ENCODE assay signal across 8 cellular contexts in the genomic region with DNA sequence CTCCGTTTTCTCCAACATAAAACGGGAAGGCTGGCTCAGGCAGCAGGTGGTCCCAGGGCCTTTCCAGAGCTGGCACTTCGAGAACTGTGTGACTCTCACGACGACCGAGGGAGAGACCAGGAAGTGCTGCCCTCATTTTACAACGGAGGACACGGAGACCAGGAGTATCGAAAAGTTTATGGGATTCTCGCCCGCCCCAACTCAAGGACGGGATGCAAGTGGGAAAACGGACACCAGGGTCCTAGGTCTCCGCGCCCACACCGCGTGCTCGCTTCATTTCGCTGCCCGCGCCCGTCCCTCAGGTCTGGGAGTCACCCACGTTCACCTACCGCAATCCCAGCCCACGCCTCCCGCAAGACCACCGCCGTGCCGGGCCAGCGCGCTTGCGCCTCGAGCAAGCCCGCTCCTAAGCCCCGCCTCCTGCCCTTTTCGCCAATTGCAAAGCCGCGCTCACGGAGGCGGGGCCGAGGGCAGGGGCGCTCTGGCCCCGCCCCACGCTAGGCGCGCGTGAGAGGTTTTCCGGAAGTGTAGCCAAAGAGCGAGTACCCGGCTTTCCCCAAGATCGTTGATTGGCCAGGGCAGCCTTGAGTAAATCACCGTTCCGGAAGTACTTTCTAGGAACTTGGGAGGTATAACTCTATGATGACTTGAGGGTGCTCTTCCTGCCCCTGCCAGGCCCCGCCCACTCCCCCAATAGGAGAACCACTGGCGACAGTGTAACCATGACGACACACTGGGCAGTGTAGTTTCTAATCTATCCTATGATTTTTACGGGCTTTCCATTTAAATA. TPM values are rescaled to one million over a fixed set of nuclear protein-coding genes. Genes with fewer than 3 reads are reported as not detected.
DNase-seq lines count a peak whose midpoint lies in the region; ATAC-seq, FAIRE-seq and TF ChIP-seq lines count a peak whose summit lies in the region.

A gene (minus strand): TSS at position 392 of the 790 bp plus-strand sequence. CDS start 5,362 bp downstream, outside the sequence.

- peak within 1 kb of the TSS; percentile 29 to 38 for H3K4ac ChIP-seq in mesenchymal stem cell (ENCODE audit: low read depth in 1 of 2, low read length in 2 of 2)

- no peak within 1 kb of the TSS for H2BK15ac ChIP-seq in mesenchymal stem cell (ENCODE audit: low read depth, poor library complexity, severe bottlenecking)

- under 1% methylated on average over 46 of the region's 57 CpGs for WGBS in mesenchymal stem cell

- H3K27me3 ChIP-seq in Caco-2 (replicated peaks; ENCODE audit: control insufficient read depth, insufficient read depth, low read length) (no peaks in the 10 kb centered on the region), endocrine pancreas (ENCODE audit: control insufficient read depth, insufficient read depth, low read length) (no peaks in the 10 kb centered on the region), mesenchymal stem cell (ENCODE audit: control insufficient read depth in 1 of 2, insufficient read depth in 1 of 2, low read length in 2 of 2) (no peaks in the 10 kb centered on the region)

- H3K27ac ChIP-seq in mesenchymal stem cell (ENCODE audit: low read length, poor library complexity, severe bottlenecking): peak within 1 kb of the TSS; percentile 44

- no peaks in the 10 kb centered on the region for H3K36me3 ChIP-seq in Caco-2 (ENCODE audit: control insufficient read depth, insufficient read depth, low read length)
- no peaks in the 10 kb centered on the region for H3K36me3 ChIP-seq in endocrine pancreas (ENCODE audit: control insufficient read depth, insufficient read depth, low read length)
- no peaks in the 10 kb centered on the region for H3K36me3 ChIP-seq in mesenchymal stem cell (ENCODE audit: control insufficient read depth in 1 of 2, insufficient read depth in 2 of 2, low read depth in 1 of 2, low read length in 2 of 2)

- H3K14ac ChIP-seq in mesenchymal stem cell (ENCODE audit: low read length in 2 of 2): peak within 1 kb of the TSS in 1 of 2 experiments; percentile 9

- H3K4me1 ChIP-seq in Caco-2: no peaks in the 10 kb centered on the region
- H3K4me1 ChIP-seq in endocrine pancreas (ENCODE audit: control insufficient read depth, insufficient read depth, low read length): no peaks in the 10 kb centered on the region
- peaks cover 17% of the 10 kb centered on the region for H3K4me1 ChIP-seq in mesenchymal stem cell (ENCODE audit: control insufficient read depth, insufficient read depth, low read depth, low read length)

- H3K79me1 ChIP-seq in mesenchymal stem cell (replicated peaks; ENCODE audit: low read length, poor library complexity, severe bottlenecking): peaks cover 21% of the 10 kb centered on the region

- peak within 1 kb of the TSS; percentile 93 for H3K27ac Mint-ChIP-seq in Caco-2 (ENCODE audit: unreplicated experiment)
- H3K27ac Mint-ChIP-seq in activated CD8-positive, alpha-beta memory T cell treated with anti-CD3 and anti-CD28 coated beads, Interleukin-2, amount 10 ng/mL, durations not matched to agents 7 days and 5 days: peak within 1 kb of the TSS; percentile 90

- POLR2A ChIA-PET in Caco-2 (lab: Charles Lee): interaction anchor here (1.0 kb wide), 1 partner anchor 8 kb away, joined by 3 read pairs; no protein-coding TSS in a partner anchor

- CTCF ChIA-PET in Caco-2 (lab: Charles Lee): interaction anchor here (1.9 kb wide), 1 partner anchor 37 kb away, joined by 18 read pairs; a partner anchor contains a TSS
- CTCF ChIA-PET in activated CD8-positive, alpha-beta memory T cell treated with anti-CD3 and anti-CD28 coated beads, Interleukin-2, amount 10 ng/mL, durations not matched to agents 7 days and 5 days (lab: Charles Lee): interaction anchor here (0.6 to 4.5 kb wide), 4 partner anchors 37 to 232 kb away, joined by 3 to 20 read pairs (median 5); a partner anchor contains a TSS

- peak within 1 kb of the TSS; percentile 29 to 65 for H3K18ac ChIP-seq in mesenchymal stem cell (ENCODE audit: low read depth in 1 of 2, low read length in 2 of 2)

- intact Hi-C loops in Caco-2 (cut with micrococcal nuclease; ENCODE audit: unreplicated experiment): loop anchor here (1.0 to 5.0 kb wide), 3 partner anchors 36 to 47 kb away; a partner anchor contains a TSS

- peak; percentile 90 for FAIRE-seq in HTR-8/SVneo (lab: Jason Lieb, UNC)

- no peak for TF ChIP-seq CTCF in Caco-2 (IDR thresholded peaks at IDR 0.05; ENCODE audit: insufficient read depth in 1 of 2, low read depth in 1 of 2, low read length in 1 of 2, severe bottlenecking in 1 of 2, unreplicated experiment in 1 of 2)

- H2BK120ac ChIP-seq in mesenchymal stem cell (ENCODE audit: low read depth, low read length): peak within 1 kb of the TSS; percentile 36

- H3K4me1 Mint-ChIP-seq in Caco-2 (ENCODE audit: low read depth, unreplicated experiment): peaks cover 7% of the 10 kb centered on the region
- peaks cover 18% of the 10 kb centered on the region for H3K4me1 Mint-ChIP-seq in activated CD8-positive, alpha-beta memory T cell treated with anti-CD3 and anti-CD28 coated beads, Interleukin-2, amount 10 ng/mL, durations not matched to agents 7 days and 5 days

- peak within 1 kb of the TSS; percentile 42 for H2AK5ac ChIP-seq in mesenchymal stem cell (ENCODE audit: low read length, severe bottlenecking)

- H3K4me3 Mint-ChIP-seq in Caco-2 (ENCODE audit: unreplicated experiment): peak within 1 kb of the TSS; percentile 88
- peak within 1 kb of the TSS; percentile 92 for H3K4me3 Mint-ChIP-seq in activated CD8-positive, alpha-beta memory T cell treated with anti-CD3 and anti-CD28 coated beads, Interleukin-2, amount 10 ng/mL, durations not matched to agents 7 days and 5 days

- H3K4me3 ChIP-seq in Caco-2 (ENCODE audit: low read depth, low read length) (peak within 1 kb of the TSS; percentile 60), endocrine pancreas (ENCODE audit: control insufficient read depth, insufficient read depth, low read length) (peak within 1 kb of the TSS; percentile 93), mesenchymal stem cell (ENCODE audit: insufficient read depth in 1 of 2, low read depth in 1 of 2, low read length in 2 of 2) (peak within 1 kb of the TSS; percentile 91 to 93)

- H3K9me3 Mint-ChIP-seq in Caco-2 (ENCODE audit: unreplicated experiment): no peaks in the 10 kb centered on the region
- no peaks in the 10 kb centered on the region for H3K9me3 Mint-ChIP-seq in activated CD8-positive, alpha-beta memory T cell treated with anti-CD3 and anti-CD28 coated beads, Interleukin-2, amount 10 ng/mL, durations not matched to agents 7 days and 5 days (ENCODE audit: low read depth)

- BruUV-seq in Caco-2 (replicated peaks; lab: Mats Ljungman, UMichigan): no TSS peak

- peak; percentile 94 to 95 for DNase-seq in Caco-2
- DNase-seq in HTR-8/SVneo (ENCODE audit: insufficient read length, low spot score): peak; percentile 95
- peak; percentile 99 for DNase-seq in NOMO-1 treated with DMSO at 0.1 percent for 48 hours (lab: John Stamatoyannopoulos, UW; ENCODE audit: unreplicated experiment)
- peak; percentile 97 for DNase-seq in activated CD8-positive, alpha-beta memory T cell treated with anti-CD3 and anti-CD28 coated beads, Interleukin-2, amount 10 ng/mL, durations not matched to agents 7 days and 5 days
- DNase-seq in mesenchymal stem cell: peak; percentile 100
- DNase-seq in stimulated activated CD8-positive, alpha-beta memory T cell treated with anti-CD3 and anti-CD28 coated beads, Interleukin-12 subunit alpha, Interleukin-12 subunit beta, amount 100 ng/mL, for 24 hours (ENCODE audit: extremely low read depth): peak; percentile 97

- peak within 1 kb of the TSS; percentile 81 for H3K4me2 ChIP-seq in mesenchymal stem cell (ENCODE audit: low read length, poor library complexity, severe bottlenecking)

- H3K9me3 ChIP-seq in Caco-2: no peaks in the 10 kb centered on the region
- no peaks in the 10 kb centered on the region for H3K9me3 ChIP-seq in endocrine pancreas (ENCODE audit: control insufficient read depth, low read length)
- H3K9me3 ChIP-seq in mesenchymal stem cell (ENCODE audit: control insufficient read depth, low read length): no peaks in the 10 kb centered on the region

- no peak within 1 kb of the TSS for H2BK5ac ChIP-seq in mesenchymal stem cell (ENCODE audit: low read depth, low read length, poor library complexity, severe bottlenecking)

- no peak within 1 kb of the TSS for H3K23ac ChIP-seq in mesenchymal stem cell (ENCODE audit: low read length in 2 of 2)

- peak; percentile 94 for ATAC-seq in GM21381 (IDR thresholded peaks at IDR 0.05; ENCODE audit: unreplicated experiment)
- ATAC-seq in activated CD8-positive, alpha-beta memory T cell treated with anti-CD3 and anti-CD28 coated beads, Interleukin-2, amount 10 ng/mL, durations not matched to agents 7 days and 5 days: peak; percentile 97

- no peaks in the 10 kb centered on the region for H3K27me3 Mint-ChIP-seq in Caco-2 (ENCODE audit: insufficient read depth, unreplicated experiment)
- H3K27me3 Mint-ChIP-seq in activated CD8-positive, alpha-beta memory T cell treated with anti-CD3 and anti-CD28 coated beads, Interleukin-2, amount 10 ng/mL, durations not matched to agents 7 days and 5 days: no peaks in the 10 kb centered on the region

- peak within 1 kb of the TSS; percentile 78 for H4K8ac ChIP-seq in mesenchymal stem cell (ENCODE audit: low read length)

- H2BK12ac ChIP-seq in mesenchymal stem cell (ENCODE audit: low read length in 2 of 2): no peak within 1 kb of the TSS

- H2AFZ ChIP-seq in mesenchymal stem cell (ENCODE audit: low read depth, low read length): peak within 1 kb of the TSS; percentile 33

- H3K9ac ChIP-seq in endocrine pancreas (ENCODE audit: control insufficient read depth, insufficient read depth, low read length): peak within 1 kb of the TSS; percentile 84
- H3K9ac ChIP-seq in mesenchymal stem cell (ENCODE audit: low read length): peak within 1 kb of the TSS; percentile 97

- H4K91ac ChIP-seq in mesenchymal stem cell (ENCODE audit: low read length): no peak within 1 kb of the TSS

- no peaks in the 10 kb centered on the region for H3K36me3 Mint-ChIP-seq in Caco-2 (ENCODE audit: insufficient read depth, unreplicated experiment)
- H3K36me3 Mint-ChIP-seq in activated CD8-positive, alpha-beta memory T cell treated with anti-CD3 and anti-CD28 coated beads, Interleukin-2, amount 10 ng/mL, durations not matched to agents 7 days and 5 days: no peaks in the 10 kb centered on the region

RNA-seq across cellular contexts. Expression of the gene that starts here (rescaled TPM):
- total RNA-seq in Caco-2 (2022): 5.8 and 6.5 TPM in 2 replicates
- 1 to 10 TPM; 5.0 to 6.4 TPM for total RNA-seq in activated CD8-positive, alpha-beta memory T cell treated with anti-CD3 and anti-CD28 coated beads, Interleukin-2, amount 10 ng/mL, durations not matched to agents 7 days and 5 days
- polyA plus RNA-seq in mesenchymal stem cell (2013, experiment 1 of 2): 3.6 TPM
- polyA plus RNA-seq in mesenchymal stem cell (2013, experiment 2 of 2): 3.5 TPM

Comparison
In these comparisons a context has a peak if more than half of its experiments do, and no peak if none do; other contexts are left out.
1. Peak in every context shown above with its lines: DNase-seq, ATAC-seq, H3K4me3 ChIP-seq and H3K27ac ChIP-seq.